Comparison of ENCODE assay signal across 2 cellular contexts in genomic region chr10:75067272-75067671, GRCh38.
TF ChIP-seq lines count a peak whose summit lies in the region.

No MANE protein-coding gene starts in this region.

TF ChIP-seq in GM23338, 12 proteins besides CTCF, POLR2A, EP300 and RAD21:
- TF ChIP-seq ZNF331 (CRISPR knock-in tag; IDR thresholded peaks at IDR 0.05; ENCODE audit: low read depth): no peak
- no peak for TF ChIP-seq REST (IDR thresholded peaks at IDR 0.05; ENCODE audit: unreplicated experiment)
- TF ChIP-seq POLR2AphosphoS5 (IDR thresholded peaks at IDR 0.05; ENCODE audit: low read depth): no peak
- TF ChIP-seq STAT1 (IDR thresholded peaks at IDR 0.05; ENCODE audit: unreplicated experiment): no peak
- TF ChIP-seq ZNF462 (CRISPR knock-in tag; IDR thresholded peaks at IDR 0.05): no peak
- no peak for TF ChIP-seq JUNB (IDR thresholded peaks at IDR 0.05; ENCODE audit: unreplicated experiment)
- TF ChIP-seq ETS1 (IDR thresholded peaks at IDR 0.05): no peak
- TF ChIP-seq EZH2phosphoT487 (IDR thresholded peaks at IDR 0.05; ENCODE audit: unreplicated experiment): no peak
- no peak for TF ChIP-seq CREB1 (CRISPR knock-in tag; IDR thresholded peaks at IDR 0.05; ENCODE audit: low read depth)

TF ChIP-seq in K562, 482 proteins besides CTCF, POLR2A, EP300 and RAD21:
- TF ChIP-seq ZFP91 (CRISPR knock-in tag; IDR thresholded peaks at IDR 0.05) (no peak), STAG1 (CRISPR knock-in tag; IDR thresholded peaks at IDR 0.05; ENCODE audit: borderline replicate concordance) (no peak), PRDM10 (IDR thresholded peaks at IDR 0.05; ENCODE audit: partially characterized antibody) (peak; percentile 81)
